In genomic region chr14:47539065-47539464, GRCh38 we compare ENCODE assay signal across 9 cellular contexts.
DNase-seq lines count a peak whose midpoint lies in the region; ATAC-seq and TF ChIP-seq lines count a peak whose summit lies in the region.
"Had no signal": no experiment of that assay in that cellular context is flagged by ENCODE, and none has a peak within 500 bp of the region (broad histone marks: within the 10 kb centered on the region; RNA-seq: fewer than 3 reads in every experiment).

No MANE protein-coding gene starts in this region.

- H3K27me3 Mint-ChIP-seq in activated naive CD4-positive, alpha-beta T cell treated with anti-CD3 and anti-CD28 coated beads for 36 hours (ENCODE audit: low read depth): no peaks in the 10 kb centered on the region

- ATAC-seq in GM21825 (IDR thresholded peaks at IDR 0.05; ENCODE audit: unreplicated experiment): no peak

- in situ Hi-C loops in SK-MEL-5 (cut with HindIII; ENCODE audit: low pct_unique_long_range_greater_than_20kb, low sequenced_read_pairs): no loop called here

- TF ChIP-seq CTCF in HEK293 (tag by site-specific recombination; IDR thresholded peaks at IDR 0.05): no peak

- no peaks in the 10 kb centered on the region for H3K4me1 Mint-ChIP-seq in activated naive CD4-positive, alpha-beta T cell treated with anti-CD3 and anti-CD28 coated beads for 36 hours (ENCODE audit: low read depth)

- intact Hi-C loops in activated naive CD4-positive, alpha-beta T cell treated with anti-CD3 and anti-CD28 coated beads for 36 hours (cut with micrococcal nuclease): no loop called here

- H3K9me3 Mint-ChIP-seq in activated naive CD4-positive, alpha-beta T cell treated with anti-CD3 and anti-CD28 coated beads for 36 hours: peaks cover 3% of the 10 kb centered on the region

- H3K9me3 ChIP-seq in HEK293 (ENCODE audit: control insufficient read depth, insufficient read depth, low read depth, low read length): no peaks in the 10 kb centered on the region
- H3K9me3 ChIP-seq: SJCRH30 had no signal

- POLR2A ChIA-PET in HEK293 (lab: Yijun Ruan, JAX): no interaction called here

- no peak overlapping the region for H3K27ac Mint-ChIP-seq in activated naive CD4-positive, alpha-beta T cell treated with anti-CD3 and anti-CD28 coated beads for 36 hours

- no peak overlapping the region for H3K27ac ChIP-seq in HEK293 (ENCODE audit: extremely low read depth, low read depth, low read length)
- H3K27ac ChIP-seq: SJCRH30 had no signal

- no peak overlapping the region for H3K4me3 ChIP-seq in HEK293 (ENCODE audit: low read depth, low read length)
- H3K4me3 ChIP-seq: SJCRH30 had no signal

- no peaks in the 10 kb centered on the region for H3K36me3 ChIP-seq in HEK293 (ENCODE audit: control insufficient read depth in 2 of 2, insufficient read depth in 1 of 2, low read length in 2 of 2)
- H3K36me3 ChIP-seq: SJCRH30 had no signal

- DNase-seq in C1 segment of cervical spinal cord (lab: John Stamatoyannopoulos, UW) (peak in 8 of 14 donors; percentile 4 to 37 (median 22)), SK-MEL-5 (ENCODE audit: low read depth, low spot score) (peak; percentile 78), islet precursor cell (peak; percentile 61), middle frontal gyrus (ENCODE audit: extremely low spot score, low spot score) (no peak), SHP77 treated with DMSO at 0.1 percent for 48 hours (lab: John Stamatoyannopoulos, UW) (no peak)
- no peak for DNase-seq in activated naive CD4-positive, alpha-beta T cell treated with anti-CD3 and anti-CD28 coated beads for 36 hours

- no peaks in the 10 kb centered on the region for H3K36me3 Mint-ChIP-seq in activated naive CD4-positive, alpha-beta T cell treated with anti-CD3 and anti-CD28 coated beads for 36 hours (ENCODE audit: low read depth)

- H3K4me3 Mint-ChIP-seq in activated naive CD4-positive, alpha-beta T cell treated with anti-CD3 and anti-CD28 coated beads for 36 hours: no peak overlapping the region

- no peaks in the 10 kb centered on the region for H3K4me1 ChIP-seq in HEK293 (ENCODE audit: control insufficient read depth, insufficient read depth, low read length)

- CTCF ChIA-PET in HEK293 (lab: Yijun Ruan, JAX): interaction anchor here (0.6 to 0.7 kb wide), 2 partner anchors 43 to 134 kb away, joined by 3 to 4 read pairs; no protein-coding TSS in a partner anchor
- CTCF ChIA-PET in activated naive CD4-positive, alpha-beta T cell treated with anti-CD3 and anti-CD28 coated beads for 36 hours (lab: Charles Lee): interaction anchor here (0.6 kb wide), 1 partner anchor 10 kb away, joined by 7 read pairs; no protein-coding TSS in a partner anchor

TF ChIP-seq in HEK293, 187 proteins besides CTCF, POLR2A, EP300 and RAD21:
- TF ChIP-seq ZNF654 (tag by site-specific recombination; IDR thresholded peaks at IDR 0.05; ENCODE audit: low read depth) (peak; percentile 27; the same call in 1 of the 2 replicates), GLI2 (tag by site-specific recombination; IDR thresholded peaks at IDR 0.05; ENCODE audit: borderline replicate concordance, low read depth) (no peak)

Comparison
In these comparisons a context has a peak if more than half of its experiments do, and no peak if none do; other contexts are left out.
1. DNase-seq: peak in C1 segment of cervical spinal cord (8 of 14), SK-MEL-5 (single experiment) and islet precursor cell (single experiment); none in activated naive CD4-positive, alpha-beta T cell treated with anti-CD3 and anti-CD28 coated beads for 36 hours (single experiment), middle frontal gyrus (single experiment) and SHP77 treated with DMSO at 0.1 percent for 48 hours (single experiment).